In genomic region chr2:194700726-194701125, GRCh38 we compare ENCODE assay signal across 1 cellular context.
TF ChIP-seq lines count a peak whose summit lies in the region.

No MANE protein-coding gene starts in this region.

TF ChIP-seq in HCT116, 20 proteins besides CTCF, POLR2A, EP300 and RAD21 (continued from another document):
- no peak for TF ChIP-seq REST (IDR thresholded peaks at IDR 0.05; ENCODE audit: low read depth)
- no peak for TF ChIP-seq SIN3A (IDR thresholded peaks at IDR 0.05; ENCODE audit: low read depth)
- TF ChIP-seq CBX3 (IDR thresholded peaks at IDR 0.05; ENCODE audit: low read depth) = no peak
- no peak for TF ChIP-seq EZH2phosphoT487 (IDR thresholded peaks at IDR 0.05; ENCODE audit: borderline replicate concordance)
- TF ChIP-seq CEBPB (IDR thresholded peaks at IDR 0.05; ENCODE audit: low read depth) = no peak
- TF ChIP-seq ATF3 (IDR thresholded peaks at IDR 0.05) = no peak
- no peak for TF ChIP-seq SRF (IDR thresholded peaks at IDR 0.05; ENCODE audit: low read depth)
- TF ChIP-seq JUND (IDR thresholded peaks at IDR 0.05) = no peak
- no peak for TF ChIP-seq ZBTB33 (IDR thresholded peaks at IDR 0.05; ENCODE audit: extremely low read depth, insufficient replicate concordance, low read length)
- no peak for TF ChIP-seq EGR1 (IDR thresholded peaks at IDR 0.05; ENCODE audit: low read depth)
